11 cellular contexts compared by ENCODE assay signal in the genomic region with DNA sequence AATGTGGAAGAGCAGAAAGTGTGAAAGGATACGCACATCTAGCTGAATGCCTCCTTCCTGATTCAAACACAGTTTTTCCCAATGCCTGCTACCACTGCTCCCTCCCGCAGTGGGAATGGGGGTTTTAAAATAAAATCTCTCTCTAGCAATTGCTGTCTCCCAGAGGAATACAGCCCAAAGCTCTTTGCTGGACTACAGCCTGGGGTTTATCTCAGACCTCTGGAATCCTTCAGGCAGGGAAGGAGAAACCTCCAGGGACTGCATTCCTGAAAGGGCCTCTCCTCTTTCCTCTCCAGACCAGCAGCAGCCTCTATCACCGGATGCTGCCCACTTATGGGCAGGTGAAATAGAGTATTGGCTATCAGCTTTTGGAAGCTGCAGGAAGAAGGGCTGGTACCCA. TPM values are rescaled to one million over a fixed set of nuclear protein-coding genes. Genes with fewer than 3 reads are reported as not detected.
DNase-seq lines count a peak whose midpoint lies in the region; ATAC-seq lines count a peak whose summit lies in the region.
"Had no signal": no experiment of that assay in that cellular context is flagged by ENCODE, and none has a peak within 500 bp of the region (broad histone marks: within the 10 kb centered on the region; RNA-seq: fewer than 3 reads in every experiment).

No MANE protein-coding gene starts in this region.

- ATAC-seq in left cardiac atrium (peak; percentile 48 to 64), GM19467 (IDR thresholded peaks at IDR 0.05; ENCODE audit: unreplicated experiment) (no peak), GM19397 (IDR thresholded peaks at IDR 0.05; ENCODE audit: unreplicated experiment) (no peak)
- no peak for ATAC-seq in stimulated activated naive B cell treated with anti-CD40 and anti-IgM and Interleukin-4, amounts not matched to agents 10 μg/mL and 1 μg/mL and 100 μg/mL, for 72 hours (replicated peaks)

- peak overlapping the region; percentile 31 for H3K4me3 ChIP-seq in adipocyte (ENCODE audit: low read length)
- H3K4me3 ChIP-seq in skeletal muscle satellite cell (ENCODE audit: low read length): peak overlapping the region; percentile 25

- H3K36me3 ChIP-seq in adipocyte (ENCODE audit: control insufficient read depth, insufficient read depth, low read length, severe bottlenecking) (no peaks in the 10 kb centered on the region), skeletal muscle satellite cell (ENCODE audit: insufficient read depth, low read length) (peaks cover 33% of the 10 kb centered on the region)

- H3K4me1 ChIP-seq in adipocyte (ENCODE audit: control insufficient read depth, insufficient read depth, low read length) (peaks cover 65% of the 10 kb centered on the region), skeletal muscle satellite cell (ENCODE audit: control insufficient read depth, insufficient read depth, low read length) (peaks cover 74% of the 10 kb centered on the region)

- intact Hi-C loops in left cardiac atrium (cut with DNase I): no loop called here

- H3K4me3 Mint-ChIP-seq in stimulated activated naive B cell treated with anti-CD40 and anti-IgM and Interleukin-4, amounts not matched to agents 10 μg/mL and 1 μg/mL and 100 μg/mL, for 72 hours: no peak overlapping the region
- H3K4me3 Mint-ChIP-seq: activated CD4-positive, alpha-beta T cell treated with anti-CD3 and anti-CD28 coated beads, Interleukin-2, amount 10 ng/mL, durations not matched to agents 24 days and 14 days had no signal

- H3K27ac Mint-ChIP-seq in stimulated activated naive B cell treated with anti-CD40 and anti-IgM and Interleukin-4, amounts not matched to agents 10 μg/mL and 1 μg/mL and 100 μg/mL, for 72 hours: no peak overlapping the region
- H3K27ac Mint-ChIP-seq: activated CD4-positive, alpha-beta T cell treated with anti-CD3 and anti-CD28 coated beads, Interleukin-2, amount 10 ng/mL, durations not matched to agents 24 days and 14 days had no signal

- peak overlapping the region; percentile 70 for H3K4me2 ChIP-seq in skeletal muscle satellite cell (ENCODE audit: low read length)

- peak overlapping the region; percentile 11 for H3K9ac ChIP-seq in adipocyte (ENCODE audit: low read length)
- peak overlapping the region; percentile 70 for H3K9ac ChIP-seq in skeletal muscle satellite cell (ENCODE audit: low read depth, low read length)

- H3K4me1 Mint-ChIP-seq in stimulated activated naive B cell treated with anti-CD40 and anti-IgM and Interleukin-4, amounts not matched to agents 10 μg/mL and 1 μg/mL and 100 μg/mL, for 72 hours: peaks cover 50 to 82% of the 10 kb centered on the region in 2 donors

- H3K27me3 ChIP-seq in adipocyte (replicated peaks; ENCODE audit: control insufficient read depth, insufficient read depth, low read length) (no peaks in the 10 kb centered on the region), skeletal muscle satellite cell (ENCODE audit: control insufficient read depth, insufficient read depth, low read length) (no peaks in the 10 kb centered on the region)

- H3K9me3 ChIP-seq in adipocyte (ENCODE audit: control insufficient read depth, low read length) (no peaks in the 10 kb centered on the region), skeletal muscle satellite cell (replicated peaks; ENCODE audit: low read length) (no peaks in the 10 kb centered on the region)

- peaks cover 49 to 69% of the 10 kb centered on the region in 2 donors for H3K36me3 Mint-ChIP-seq in stimulated activated naive B cell treated with anti-CD40 and anti-IgM and Interleukin-4, amounts not matched to agents 10 μg/mL and 1 μg/mL and 100 μg/mL, for 72 hours

- DNase-seq in GM03348 (ENCODE audit: low spot score) (peak; percentile 87), adipocyte (ENCODE audit: low read depth) (peak; percentile 93), left cardiac atrium (no peak), NCI-H345 (lab: John Stamatoyannopoulos, UW) (no peak)
- no peak for DNase-seq in stimulated activated naive B cell treated with anti-CD40 and anti-IgM and Interleukin-4, amounts not matched to agents 10 μg/mL and 1 μg/mL and 100 μg/mL, for 72 hours
- DNase-seq: activated CD4-positive, alpha-beta T cell treated with anti-CD3 and anti-CD28 coated beads, Interleukin-2, amount 10 ng/mL, durations not matched to agents 24 days and 14 days; cortex of kidney; stimulated activated CD4-positive, alpha-beta T cell treated with anti-CD3 and anti-CD28 coated beads, Interleukin-4, amount 100 ng/mL, for 4 hours had no signal

- H3K9me3 Mint-ChIP-seq in stimulated activated naive B cell treated with anti-CD40 and anti-IgM and Interleukin-4, amounts not matched to agents 10 μg/mL and 1 μg/mL and 100 μg/mL, for 72 hours: no peaks in the 10 kb centered on the region
- H3K9me3 Mint-ChIP-seq: activated CD4-positive, alpha-beta T cell treated with anti-CD3 and anti-CD28 coated beads, Interleukin-2, amount 10 ng/mL, durations not matched to agents 24 days and 14 days had no signal

- H3K27me3 Mint-ChIP-seq in stimulated activated naive B cell treated with anti-CD40 and anti-IgM and Interleukin-4, amounts not matched to agents 10 μg/mL and 1 μg/mL and 100 μg/mL, for 72 hours: no peaks in the 10 kb centered on the region
- H3K27me3 Mint-ChIP-seq: activated CD4-positive, alpha-beta T cell treated with anti-CD3 and anti-CD28 coated beads, Interleukin-2, amount 10 ng/mL, durations not matched to agents 24 days and 14 days had no signal

RNA-seq across cellular contexts. Expression of a gene that starts 6.3 kb away (rescaled TPM):
- total RNA-seq in left cardiac atrium: 10 to 100 TPM; 15.7 to 25.0 TPM
- 15.0 and 15.3 TPM in 2 replicates for total RNA-seq in skeletal muscle satellite cell (2012; rRNA removed)

Comparison
In these comparisons a context has a peak if more than half of its experiments do, and no peak if none do; other contexts are left out.
1. DNase-seq: peak in GM03348 (single experiment) and adipocyte (single experiment); none in left cardiac atrium (single experiment), NCI-H345 (single experiment) and stimulated activated naive B cell treated with anti-CD40 and anti-IgM and Interleukin-4, amounts not matched to agents 10 μg/mL and 1 μg/mL and 100 μg/mL, for 72 hours (single experiment).
2. ATAC-seq: peak in left cardiac atrium (2 of 2); none in GM19467 (single experiment), GM19397 (single experiment) and stimulated activated naive B cell treated with anti-CD40 and anti-IgM and Interleukin-4, amounts not matched to agents 10 μg/mL and 1 μg/mL and 100 μg/mL, for 72 hours (0 of 2).